ENCODE assay signal across 31 cellular contexts in genomic region chr10:107806006-107806405, GRCh38.
"Had no signal": no experiment of that assay in that cellular context is flagged by ENCODE, and none has a peak within 500 bp of the region (broad histone marks: within the 10 kb centered on the region; RNA-seq: fewer than 3 reads in every experiment).

No MANE protein-coding gene starts in this region.

- H3K9me3 ChIP-seq: adrenal gland, body of pancreas, colonic mucosa, esophagus squamous epithelium, gastroesophageal sphincter had no signal

- DNase-seq: activated CD4-positive, alpha-beta memory T cell treated with anti-CD3 and anti-CD28 coated beads for 36 hours; activated CD4-positive, alpha-beta T cell treated with anti-CD3 and anti-CD28 coated beads for 36 hours; activated CD4-positive, alpha-beta T cell treated with anti-CD3 and anti-CD28 coated beads, Interleukin-2, amount 10 ng/mL, durations not matched to agents 24 days and 14 days; activated CD4-positive, CD25-positive, alpha-beta regulatory T cell; activated CD4-positive, CD25-positive, alpha-beta regulatory T cell treated with anti-CD3 and anti-CD28 coated beads, Interleukin-2, amount 50 U/mL, for 72 hours; activated CD8-positive, alpha-beta memory T cell treated with anti-CD3 and anti-CD28 coated beads, Interleukin-2, amount 10 ng/mL, durations not matched to agents 7 days and 5 days; activated CD8-positive, alpha-beta memory T cell treated with anti-CD3 and anti-CD28 coated beads, Interleukin-2, amount 50 U/mL, for 4 hours; activated CD8-positive, alpha-beta T cell treated with anti-CD3 and anti-CD28 coated beads, Interleukin-2, amount 10 ng/mL, durations not matched to agents 7 days and 5 days; activated effector memory CD4-positive, alpha-beta T cell treated with anti-CD3 and anti-CD28 coated beads, Interleukin-2, amount 50 U/mL, for 16 hours; activated naive CD4-positive, alpha-beta T cell treated with anti-CD3 and anti-CD28 coated beads for 36 hours; activated naive CD8-positive, alpha-beta T cell treated with anti-CD3 and anti-CD28 coated beads for 36 hours; activated naive CD8-positive, alpha-beta T cell treated with anti-CD3 and anti-CD28 coated beads, Interleukin-2, amount 50 U/mL, for 24 hours; activated T-cell treated with anti-CD3 and anti-CD28 coated beads, Interleukin-2, amount 50 U/mL, for 1 hour; activated T-cell treated with anti-CD3 and anti-CD28 coated beads, Interleukin-2, amount 50 U/mL, for 48 hours; adrenal gland; amygdala; aorta; body of pancreas; central memory CD4-positive, alpha-beta T cell; cerebellar nuclear complex; colonic mucosa; effector CD8-positive, alpha-beta T cell; esophagus squamous epithelium; foreskin melanocyte; T-helper 1 cell; T-helper 17 cell; T1000; WERI-Rb-1 had no signal

- H3K36me3 ChIP-seq: adrenal gland, cardiac muscle cell, colonic mucosa, esophagus squamous epithelium, gastroesophageal sphincter, WERI-Rb-1 had no signal

- H3K27me3 ChIP-seq: adrenal gland, body of pancreas, cardiac muscle cell, colonic mucosa, esophagus squamous epithelium, gastroesophageal sphincter had no signal

- ATAC-seq: activated CD4-positive, alpha-beta T cell treated with anti-CD3 and anti-CD28 coated beads for 36 hours; activated CD8-positive, alpha-beta memory T cell treated with anti-CD3 and anti-CD28 coated beads, Interleukin-2, amount 10 ng/mL, durations not matched to agents 7 days and 5 days; activated CD8-positive, alpha-beta T cell treated with anti-CD3 and anti-CD28 coated beads, Interleukin-2, amount 10 ng/mL, durations not matched to agents 7 days and 5 days; activated naive CD8-positive, alpha-beta T cell treated with anti-CD3 and anti-CD28 coated beads, Interleukin-2, amount 50 U/mL, for 24 hours; body of pancreas; gastroesophageal sphincter; T-helper 17 cell had no signal

- H3K27ac ChIP-seq: adrenal gland, body of pancreas, cardiac muscle cell, colonic mucosa, epithelial cell of prostate, esophagus squamous epithelium, gastroesophageal sphincter, WERI-Rb-1 had no signal

- H3K4me1 ChIP-seq: adrenal gland, body of pancreas, colonic mucosa, esophagus squamous epithelium, gastroesophageal sphincter had no signal

- H3K4me3 ChIP-seq: adrenal gland, body of pancreas, cardiac muscle cell, colonic mucosa, esophagus squamous epithelium, gastroesophageal sphincter had no signal
